ENCODE assay signal across 1 cellular context in genomic region chr2:134453973-134454372, GRCh38.
TF ChIP-seq lines count a peak whose summit lies in the region.

No MANE protein-coding gene starts in this region.

TF ChIP-seq in IMR-90, 13 proteins besides CTCF, POLR2A, EP300 and RAD21 (continued from another document):
- TF ChIP-seq ELK1 (IDR thresholded peaks at IDR 0.05; ENCODE audit: borderline replicate concordance, low read depth, low read length), result no peak
- no peak for TF ChIP-seq RCOR1 (IDR thresholded peaks at IDR 0.05; ENCODE audit: insufficient replicate concordance, low read length)
- TF ChIP-seq RFX5 (IDR thresholded peaks at IDR 0.05; ENCODE audit: low read depth, low read length), result no peak
- no peak for TF ChIP-seq CEBPB (IDR thresholded peaks at IDR 0.05; ENCODE audit: low read depth, low read length)
- no peak for TF ChIP-seq MAFK (IDR thresholded peaks at IDR 0.05; ENCODE audit: low read depth, low read length)
- TF ChIP-seq, protein P1, sequence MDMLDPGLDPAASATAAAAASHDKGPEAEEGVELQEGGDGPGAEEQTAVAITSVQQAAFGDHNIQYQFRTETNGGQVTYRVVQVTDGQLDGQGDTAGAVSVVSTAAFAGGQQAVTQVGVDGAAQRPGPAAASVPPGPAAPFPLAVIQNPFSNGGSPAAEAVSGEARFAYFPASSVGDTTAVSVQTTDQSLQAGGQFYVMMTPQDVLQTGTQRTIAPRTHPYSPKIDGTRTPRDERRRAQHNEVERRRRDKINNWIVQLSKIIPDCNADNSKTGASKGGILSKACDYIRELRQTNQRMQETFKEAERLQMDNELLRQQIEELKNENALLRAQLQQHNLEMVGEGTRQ (IDR thresholded peaks at IDR 0.05; ENCODE audit: low read depth, low read length), result no peak
- TF ChIP-seq MAZ (IDR thresholded peaks at IDR 0.05; ENCODE audit: borderline replicate concordance, low read depth, low read length), result no peak
- TF ChIP-seq MXI1 (IDR thresholded peaks at IDR 0.05; ENCODE audit: borderline replicate concordance, low read depth, low read length), result no peak
- no peak for TF ChIP-seq FOS (IDR thresholded peaks at IDR 0.05; ENCODE audit: low read depth, low read length)
- no peak for TF ChIP-seq NFE2L2 (IDR thresholded peaks at IDR 0.05; ENCODE audit: low read depth, low read length)
